ENCODE assay signal across 11 cellular contexts in genomic region chr16:17173134-17173729, GRCh38.
DNase-seq lines count a peak whose midpoint lies in the region; ATAC-seq, FAIRE-seq and TF ChIP-seq lines count a peak whose summit lies in the region.
"Had no signal": no experiment of that assay in that cellular context is flagged by ENCODE, and none has a peak within 500 bp of the region (broad histone marks: within the 10 kb centered on the region; RNA-seq: fewer than 3 reads in every experiment).

No MANE protein-coding gene starts in this region.

- POLR2A ChIA-PET in activated naive CD8-positive, alpha-beta T cell treated with anti-CD3 and anti-CD28 coated beads, Interleukin-2, amount 10 ng/mL, durations not matched to agents 7 days and 5 days (lab: Charles Lee): no interaction called here
- POLR2A ChIA-PET in HepG2 (lab: Yijun Ruan, JAX): interaction anchor here (0.6 kb wide), 1 partner anchor 1617 kb away, joined by 3 read pairs; the partner anchor contains the start of gene RPS15A

- peaks cover 18% of the 10 kb centered on the region for H3K4me1 Mint-ChIP-seq in activated naive CD8-positive, alpha-beta T cell treated with anti-CD3 and anti-CD28 coated beads, Interleukin-2, amount 10 ng/mL, durations not matched to agents 7 days and 5 days
- H3K4me1 Mint-ChIP-seq in activated naive CD8-positive, alpha-beta T cell treated with anti-CD3 and anti-CD28 coated beads for 36 hours: peaks cover 14% of the 10 kb centered on the region

- H3K27me3 Mint-ChIP-seq in activated naive CD8-positive, alpha-beta T cell treated with anti-CD3 and anti-CD28 coated beads, Interleukin-2, amount 10 ng/mL, durations not matched to agents 7 days and 5 days: no peaks in the 10 kb centered on the region
- no peaks in the 10 kb centered on the region for H3K27me3 Mint-ChIP-seq in activated naive CD8-positive, alpha-beta T cell treated with anti-CD3 and anti-CD28 coated beads for 36 hours

- CTCF ChIA-PET in HepG2 (lab: Yijun Ruan, JAX; ENCODE audit: low intra/inter-chr PET ratio, low total read pairs): no interaction called here

- no peak for DNase-seq in activated naive CD8-positive, alpha-beta T cell treated with anti-CD3 and anti-CD28 coated beads, Interleukin-2, amount 10 ng/mL, durations not matched to agents 7 days and 5 days
- no peak for DNase-seq in activated naive CD8-positive, alpha-beta T cell treated with anti-CD3 and anti-CD28 coated beads for 36 hours
- DNase-seq in astrocyte of the spinal cord (ENCODE audit: low read depth, low spot score): peak; percentile 54
- DNase-seq in HepG2 (ENCODE audit: low spot score): peak; percentile 24
- peak; percentile 67 for DNase-seq in upper lobe of right lung
- no peak for DNase-seq in NCI-H146 (lab: John Stamatoyannopoulos, UW)
- no peak for DNase-seq in OCI-M2 (lab: John Stamatoyannopoulos, UW; ENCODE audit: unreplicated experiment)
- DNase-seq: activated CD4-positive, CD25-positive, alpha-beta regulatory T cell; central memory CD4-positive, alpha-beta T cell; stimulated activated CD4-positive, alpha-beta T cell treated with anti-CD3 and anti-CD28 coated beads, Interleukin-12 subunit alpha, Interleukin-12 subunit beta, amount 100 ng/mL, for 4 hours had no signal

- H3K4me1 ChIP-seq in HepG2 (ENCODE audit: insufficient read depth, low read length) (no peaks in the 10 kb centered on the region), upper lobe of right lung (peaks cover 5% of the 10 kb centered on the region)

- peak; percentile 81 for ATAC-seq in activated naive CD8-positive, alpha-beta T cell treated with anti-CD3 and anti-CD28 coated beads, Interleukin-2, amount 10 ng/mL, durations not matched to agents 7 days and 5 days (ENCODE audit: low read depth)
- ATAC-seq in HepG2: peak; percentile 41
- ATAC-seq in upper lobe of right lung: peak; percentile 93
- ATAC-seq in GM19351 (IDR thresholded peaks at IDR 0.05; ENCODE audit: unreplicated experiment): no peak

- no peak for TF ChIP-seq CTCF in astrocyte of the spinal cord (IDR thresholded peaks at IDR 0.05; ENCODE audit: low read depth, low read length)
- TF ChIP-seq CTCF in HepG2 (CRISPR knock-in tag; IDR thresholded peaks at IDR 0.05): no peak
- TF ChIP-seq CTCF in upper lobe of right lung (IDR thresholded peaks at IDR 0.05): no peak

- no peak overlapping the region for H3K27ac Mint-ChIP-seq in activated naive CD8-positive, alpha-beta T cell treated with anti-CD3 and anti-CD28 coated beads, Interleukin-2, amount 10 ng/mL, durations not matched to agents 7 days and 5 days
- no peak overlapping the region for H3K27ac Mint-ChIP-seq in activated naive CD8-positive, alpha-beta T cell treated with anti-CD3 and anti-CD28 coated beads for 36 hours

- WGBS in HepG2 (ENCODE audit: low lambda C conversion rate): 16% methylated on average over 12 of the region's 12 CpGs

- H3K27me3 ChIP-seq in HepG2 (ENCODE audit: control insufficient read depth in 1 of 2, insufficient read depth in 2 of 2, low read length in 2 of 2) (peaks cover 2 to 20% of the 10 kb centered on the region in 2 experiments; a peak in 3 of 5 replicates), upper lobe of right lung (no peaks in the 10 kb centered on the region)

- intact Hi-C loops in HepG2 (cut with micrococcal nuclease; ENCODE audit: unreplicated experiment): no loop called here
- intact Hi-C loops in upper lobe of right lung (cut with DNase I): no loop called here

- peaks cover 48% of the 10 kb centered on the region for H3K36me3 Mint-ChIP-seq in activated naive CD8-positive, alpha-beta T cell treated with anti-CD3 and anti-CD28 coated beads, Interleukin-2, amount 10 ng/mL, durations not matched to agents 7 days and 5 days
- H3K36me3 Mint-ChIP-seq in activated naive CD8-positive, alpha-beta T cell treated with anti-CD3 and anti-CD28 coated beads for 36 hours: peaks cover 7% of the 10 kb centered on the region

- no peak for TF ChIP-seq POLR2A in HepG2 (IDR thresholded peaks at IDR 0.05; ENCODE audit: insufficient read depth in 1 of 2, low read depth in 2 of 2, low read length in 2 of 2)

- H3K4me3 ChIP-seq in astrocyte of the spinal cord (ENCODE audit: low read depth, low read length) (no peak overlapping the region), HepG2 (replicated peaks in 1 of 3; ENCODE audit: insufficient read depth in 1 of 3, low read depth in 2 of 3, low read length in 3 of 3) (no peak overlapping the region), upper lobe of right lung (no peak overlapping the region)

- in situ Hi-C loops in astrocyte of the spinal cord (cut with HindIII; ENCODE audit: low sequenced_read_pairs): no loop called here
- in situ Hi-C loops in HepG2 (cut with HindIII; ENCODE audit: extremely low pct_ligation_motif_present, low pct_unique_long_range_greater_than_20kb): no loop called here

- no peaks in the 10 kb centered on the region for H3K9me3 Mint-ChIP-seq in activated naive CD8-positive, alpha-beta T cell treated with anti-CD3 and anti-CD28 coated beads, Interleukin-2, amount 10 ng/mL, durations not matched to agents 7 days and 5 days
- H3K9me3 Mint-ChIP-seq in activated naive CD8-positive, alpha-beta T cell treated with anti-CD3 and anti-CD28 coated beads for 36 hours: no peaks in the 10 kb centered on the region

- H3K27ac ChIP-seq in HepG2 (ENCODE audit: extremely low read length, insufficient read depth, low read length): no peak overlapping the region
- peak overlapping the region; percentile 18 for H3K27ac ChIP-seq in upper lobe of right lung

- TF ChIP-seq EP300 in HepG2 (IDR thresholded peaks at IDR 0.05; ENCODE audit: low read depth in 2 of 2, low read length in 2 of 2) (no peak), HepG2 (CRISPR knock-in tag; IDR thresholded peaks at IDR 0.05; ENCODE audit: borderline replicate concordance) (no peak)

- H3K4me3 Mint-ChIP-seq in activated naive CD8-positive, alpha-beta T cell treated with anti-CD3 and anti-CD28 coated beads, Interleukin-2, amount 10 ng/mL, durations not matched to agents 7 days and 5 days: no peak overlapping the region
- H3K4me3 Mint-ChIP-seq in activated naive CD8-positive, alpha-beta T cell treated with anti-CD3 and anti-CD28 coated beads for 36 hours: no peak overlapping the region

- no peak overlapping the region for H3K9ac ChIP-seq in HepG2 (ENCODE audit: insufficient read depth, low read depth, low read length)

- H4K20me1 ChIP-seq in HepG2 (ENCODE audit: insufficient read depth, low read length): no peaks in the 10 kb centered on the region

- H3K79me2 ChIP-seq in HepG2 (ENCODE audit: insufficient read depth, low read length): no peaks in the 10 kb centered on the region

- no peak overlapping the region for H2AFZ ChIP-seq in HepG2 (ENCODE audit: low read length)

- TF ChIP-seq RAD21 in HepG2 (CRISPR knock-in tag; IDR thresholded peaks at IDR 0.05): no peak

- no peak overlapping the region for H3K4me2 ChIP-seq in HepG2 (ENCODE audit: low read depth, low read length)

- H3K36me3 ChIP-seq in HepG2 (replicated peaks in 1 of 2; ENCODE audit: control insufficient read depth in 1 of 2, insufficient read depth in 2 of 2, low read length in 2 of 2) (no peaks in the 10 kb centered on the region), upper lobe of right lung (no peaks in the 10 kb centered on the region)

- peak; percentile 66 for FAIRE-seq in HepG2 (lab: Jason Lieb, UNC)

- BruUV-seq in HepG2 (replicated peaks; lab: Mats Ljungman, UMichigan): no TSS peak

- H3K9me3 ChIP-seq in HepG2 (ENCODE audit: low read length) (no peaks in the 10 kb centered on the region), upper lobe of right lung (no peaks in the 10 kb centered on the region)

TF ChIP-seq in HepG2, 621 proteins besides CTCF, POLR2A, EP300 and RAD21 (continues in another document):
- no peak for TF ChIP-seq CHCHD3 (CRISPR knock-in tag; IDR thresholded peaks at IDR 0.05)
- TF ChIP-seq PRDM15 (CRISPR knock-in tag; IDR thresholded peaks at IDR 0.05): no peak
- no peak for TF ChIP-seq POLR2AphosphoS5 (IDR thresholded peaks at IDR 0.05; ENCODE audit: low read depth, low read length)
- TF ChIP-seq NCOR1 (IDR thresholded peaks at IDR 0.05; ENCODE audit: borderline replicate concordance, low read length): no peak
- TF ChIP-seq KLF11 (CRISPR knock-in tag; IDR thresholded peaks at IDR 0.05): no peak
- no peak for TF ChIP-seq ZNF790 (CRISPR knock-in tag; IDR thresholded peaks at IDR 0.05; ENCODE audit: borderline replicate concordance)
- no peak for TF ChIP-seq FOSL1 (CRISPR knock-in tag; IDR thresholded peaks at IDR 0.05; ENCODE audit: borderline replicate concordance)

Comparison
In these comparisons a context has a peak if more than half of its experiments do, and no peak if none do; other contexts are left out.
1. DNase-seq: peak in astrocyte of the spinal cord (single experiment), HepG2 (single experiment) and upper lobe of right lung (single experiment); none in activated naive CD8-positive, alpha-beta T cell treated with anti-CD3 and anti-CD28 coated beads, Interleukin-2, amount 10 ng/mL, durations not matched to agents 7 days and 5 days (single experiment), activated naive CD8-positive, alpha-beta T cell treated with anti-CD3 and anti-CD28 coated beads for 36 hours (single experiment), NCI-H146 (single experiment) and OCI-M2 (single experiment).